Comparison of ENCODE assay signal across 27 cellular contexts in genomic region chr6:8829296-8829695, GRCh38.
"Had no signal": no experiment of that assay in that cellular context is flagged by ENCODE, and none has a peak within 500 bp of the region (broad histone marks: within the 10 kb centered on the region; RNA-seq: fewer than 3 reads in every experiment).

No MANE protein-coding gene starts in this region.

- H3K36me3 ChIP-seq: neural progenitor cell, ovary, right lobe of liver, sigmoid colon, stomach, thoracic aorta, thyroid gland, tibial nerve, upper lobe of left lung, vagina had no signal

- H3K9ac ChIP-seq: neural progenitor cell, parathyroid adenoma had no signal

- H3K4me3 ChIP-seq: neural progenitor cell, ovary, psoas muscle, right lobe of liver, sigmoid colon, stomach, thoracic aorta, thyroid gland, tibial nerve, upper lobe of left lung, vagina had no signal

- H3K27ac Mint-ChIP-seq: progenitor cell of endocrine pancreas; stimulated activated effector memory CD8-positive, alpha-beta T cell treated with anti-CD3 and anti-CD28 coated beads, Interleukin-12 subunit alpha, Interleukin-12 subunit beta, amount 100 ng/mL, for 72 hours; stimulated activated naive B cell treated with anti-CD40 and anti-IgM and Interleukin-4, amounts not matched to agents 10 μg/mL and 1 μg/mL and 100 μg/mL, for 72 hours; stimulated activated naive CD8-positive, alpha-beta T cell treated with anti-CD3 and anti-CD28 coated beads, Interleukin-15, Interleukin-2, amounts not matched to agents 100 ng/mL and 50 ng/mL, for 24 hours had no signal

- H3K27me3 Mint-ChIP-seq: progenitor cell of endocrine pancreas; stimulated activated naive B cell treated with anti-CD40 and anti-IgM and Interleukin-4, amounts not matched to agents 10 μg/mL and 1 μg/mL and 100 μg/mL, for 72 hours; stimulated activated naive CD8-positive, alpha-beta T cell treated with anti-CD3 and anti-CD28 coated beads, Interleukin-15, Interleukin-2, amounts not matched to agents 100 ng/mL and 50 ng/mL, for 24 hours had no signal

- H3K4me1 Mint-ChIP-seq: stimulated activated effector memory CD8-positive, alpha-beta T cell treated with anti-CD3 and anti-CD28 coated beads, Interleukin-12 subunit alpha, Interleukin-12 subunit beta, amount 100 ng/mL, for 72 hours; stimulated activated naive B cell treated with anti-CD40 and anti-IgM and Interleukin-4, amounts not matched to agents 10 μg/mL and 1 μg/mL and 100 μg/mL, for 72 hours had no signal

- DNase-seq: occipital lobe; ovary; posterior cingulate gyrus; psoas muscle; right cardiac atrium; right lobe of liver; sigmoid colon; small intestine; stimulated activated CD4-positive, alpha-beta T cell treated with anti-CD3 and anti-CD28 coated beads, Interleukin-15, amount 100 ng/mL, for 24 hours; stimulated activated CD4-positive, alpha-beta T cell treated with anti-CD3 and anti-CD28 coated beads, Interleukin-2, amount 100 ng/mL, for 24 hours; stimulated activated CD4-positive, alpha-beta T cell treated with anti-CD3 and anti-CD28 coated beads, Interleukin-2, amount 100 ng/mL, for 48 hours; stimulated activated CD4-positive, alpha-beta T cell treated with anti-CD3 and anti-CD28 coated beads, Interleukin-4, amount 100 ng/mL, for 24 hours; stimulated activated naive B cell treated with anti-CD40 and anti-IgM and Interleukin-4, amounts not matched to agents 10 μg/mL and 1 μg/mL and 100 μg/mL, for 72 hours; stimulated activated naive CD4-positive, alpha-beta T cell treated with Interleukin-2 at 50 U/mL for 16 hours; stomach; thyroid gland; trophoblast cell; upper lobe of left lung had no signal

- H3K4me3 Mint-ChIP-seq: nephron; neural progenitor cell; stimulated activated effector memory CD8-positive, alpha-beta T cell treated with anti-CD3 and anti-CD28 coated beads, Interleukin-12 subunit alpha, Interleukin-12 subunit beta, amount 100 ng/mL, for 72 hours; stimulated activated naive B cell treated with anti-CD40 and anti-IgM and Interleukin-4, amounts not matched to agents 10 μg/mL and 1 μg/mL and 100 μg/mL, for 72 hours; stimulated activated naive CD8-positive, alpha-beta T cell treated with anti-CD3 and anti-CD28 coated beads, Interleukin-15, Interleukin-2, amounts not matched to agents 100 ng/mL and 50 ng/mL, for 24 hours had no signal

- H3K27ac ChIP-seq: neural progenitor cell, ovary, parathyroid adenoma, psoas muscle, right lobe of liver, sigmoid colon, stomach, thoracic aorta, thyroid gland, tibial nerve, upper lobe of left lung, vagina had no signal

- H3K9me3 Mint-ChIP-seq: nephron; stimulated activated naive CD8-positive, alpha-beta T cell treated with anti-CD3 and anti-CD28 coated beads, Interleukin-15, Interleukin-2, amounts not matched to agents 100 ng/mL and 50 ng/mL, for 24 hours had no signal

- H3K9me3 ChIP-seq: ovary, psoas muscle, right lobe of liver, sigmoid colon, stomach, thoracic aorta, thyroid gland, tibial nerve, upper lobe of left lung, vagina had no signal

- H2AFZ ChIP-seq: parathyroid adenoma had no signal

- H3K79me2 ChIP-seq: parathyroid adenoma had no signal

- H3K4me1 ChIP-seq: parathyroid adenoma, psoas muscle, sigmoid colon, thyroid gland, tibial nerve, upper lobe of left lung, vagina had no signal

- H3K36me3 Mint-ChIP-seq: stimulated activated effector memory CD8-positive, alpha-beta T cell treated with anti-CD3 and anti-CD28 coated beads, Interleukin-12 subunit alpha, Interleukin-12 subunit beta, amount 100 ng/mL, for 72 hours; stimulated activated naive B cell treated with anti-CD40 and anti-IgM and Interleukin-4, amounts not matched to agents 10 μg/mL and 1 μg/mL and 100 μg/mL, for 72 hours had no signal

- H3K27me3 ChIP-seq: neural progenitor cell, ovary, right lobe of liver, sigmoid colon, stomach, thyroid gland, tibial nerve, upper lobe of left lung, vagina had no signal

- H3K4me2 ChIP-seq: neural progenitor cell had no signal
